24 cellular contexts compared by ENCODE assay signal in the genomic region with DNA sequence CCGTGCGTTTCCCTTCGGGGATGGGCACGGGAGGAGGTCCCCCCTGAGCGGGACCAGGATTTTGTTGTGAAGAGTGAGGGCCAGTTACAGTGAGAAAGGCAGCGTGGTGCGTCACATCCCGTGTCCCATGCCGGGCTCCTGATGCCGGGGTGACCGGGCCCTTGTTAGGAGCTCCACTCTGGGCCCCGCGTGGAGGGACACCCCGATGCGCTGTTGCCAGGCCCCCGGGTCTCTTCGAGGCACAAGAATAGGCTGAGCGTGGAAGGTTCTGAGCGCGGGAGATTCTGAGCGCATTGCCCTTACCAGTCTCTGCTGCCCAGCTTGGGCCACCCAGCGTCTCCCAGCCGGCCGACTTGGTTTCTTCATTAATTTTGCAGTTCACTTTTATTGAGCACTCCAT. TPM values are rescaled to one million over a fixed set of nuclear protein-coding genes. Genes with fewer than 3 reads are reported as not detected.
DNase-seq lines count a peak whose midpoint lies in the region; ATAC-seq, FAIRE-seq and TF ChIP-seq lines count a peak whose summit lies in the region.
"Had no signal": no experiment of that assay in that cellular context is flagged by ENCODE, and none has a peak within 500 bp of the region (broad histone marks: within the 10 kb centered on the region; RNA-seq: fewer than 3 reads in every experiment).

No MANE protein-coding gene starts in this region.

- CTCF ChIA-PET in A673 (lab: Charles Lee): no interaction called here

- H2AFZ ChIP-seq in astrocyte (ENCODE audit: low read depth, low read length) (no peak overlapping the region), osteoblast (ENCODE audit: low read length) (no peak overlapping the region)

- DNase-seq in Right ventricle myocardium inferior (ENCODE audit: missing footprints): peak; percentile 61
- no peak for DNase-seq in right atrium auricular region (ENCODE audit: low spot score)
- no peak for DNase-seq in astrocyte (ENCODE audit: low read depth)
- DNase-seq in osteoblast (ENCODE audit: insufficient read length, low spot score, missing footprints): peak; percentile 14
- no peak for DNase-seq in A673 (ENCODE audit: low spot score)
- DNase-seq: ACHN; AML-193; BE2C; Calu3; CD4-positive, alpha-beta memory T cell; COR-L47; DMS53; DMS79 treated with DMSO at 0.1 percent for 48 hours; GF-D8; GOT3; HFFc6 had no signal

- H3K4me3 ChIP-seq in right atrium auricular region (no peak overlapping the region), astrocyte (ENCODE audit: insufficient read depth, low read depth, low read length) (no peak overlapping the region), osteoblast (ENCODE audit: insufficient read depth, low read length) (no peak overlapping the region), A673 (ENCODE audit: low read depth, low read length, poor library complexity, severe bottlenecking) (no peak overlapping the region)
- H3K4me3 ChIP-seq: BLaER1 treated with 17β-estradiol and CSF1 and Interleukin-3, amounts not matched to agents 10 nM and 100 nM; HAP-1 had no signal

- no TSS peak for BruUV-seq in A673 (replicated peaks; lab: Mats Ljungman, UMichigan)

- no peak overlapping the region for H3K9ac ChIP-seq in astrocyte (ENCODE audit: low read length)
- H3K9ac ChIP-seq: BLaER1 treated with 17β-estradiol and CSF1 and Interleukin-3, amounts not matched to agents 10 nM and 100 nM had no signal

- H3K36me3 Mint-ChIP-seq in astrocyte (ENCODE audit: low read depth, unreplicated experiment): peaks cover 22% of the 10 kb centered on the region

- TF ChIP-seq CTCF in right atrium auricular region (IDR thresholded peaks at IDR 0.05) (no peak), astrocyte (IDR thresholded peaks at IDR 0.05; ENCODE audit: insufficient read depth, low read depth, low read length) (no peak), osteoblast (IDR thresholded peaks at IDR 0.05; ENCODE audit: extremely low read depth, low read depth, low read length) (no peak), A673 (conservative IDR thresholded peaks at IDR 0.05; ENCODE audit: low read depth, low read length) (no peak)

- H3K36me3 ChIP-seq in right atrium auricular region (peaks cover 57% of the 10 kb centered on the region), astrocyte (ENCODE audit: insufficient read depth, low read length) (peaks cover 8% of the 10 kb centered on the region), osteoblast (ENCODE audit: insufficient read depth, low read length) (peaks cover 26% of the 10 kb centered on the region), A673 (ENCODE audit: insufficient read depth, low read length, poor library complexity, severe bottlenecking) (peaks cover 3% of the 10 kb centered on the region)
- H3K36me3 ChIP-seq: BE2C had no signal

- no peaks in the 10 kb centered on the region for H3K9me3 ChIP-seq in right atrium auricular region
- H3K9me3 ChIP-seq in astrocyte (ENCODE audit: insufficient read depth, low read depth, low read length): no peaks in the 10 kb centered on the region
- H3K9me3 ChIP-seq in osteoblast (ENCODE audit: low read depth, low read length): no peaks in the 10 kb centered on the region
- no peaks in the 10 kb centered on the region for H3K9me3 ChIP-seq in A673 (ENCODE audit: low read depth, low read length, poor library complexity, severe bottlenecking)
- H3K9me3 ChIP-seq: BE2C, HAP-1 had no signal

- no peak overlapping the region for H3K27ac ChIP-seq in right atrium auricular region
- no peak overlapping the region for H3K27ac ChIP-seq in astrocyte (ENCODE audit: low read depth, low read length)
- H3K27ac ChIP-seq in osteoblast (ENCODE audit: low read depth, low read length): no peak overlapping the region
- no peak overlapping the region for H3K27ac ChIP-seq in A673 (ENCODE audit: low read depth, low read length, poor library complexity, severe bottlenecking)
- H3K27ac ChIP-seq: 22Rv1; BLaER1 treated with 17β-estradiol and CSF1 and Interleukin-3, amounts not matched to agents 10 nM and 100 nM had no signal

- H3K79me2 ChIP-seq in astrocyte (ENCODE audit: insufficient read depth, low read length) (peaks cover 38% of the 10 kb centered on the region), osteoblast (ENCODE audit: insufficient read depth, low read length) (peaks cover 45% of the 10 kb centered on the region)

- no peak for FAIRE-seq in astrocyte (lab: Jason Lieb, UNC)
- FAIRE-seq: A204.1, GM12891, GM18507, H54 had no signal

- peaks cover 36% of the 10 kb centered on the region for H3K4me1 Mint-ChIP-seq in astrocyte (ENCODE audit: low read depth, unreplicated experiment)

- no peak overlapping the region for H3K4me3 Mint-ChIP-seq in astrocyte (ENCODE audit: unreplicated experiment)
- H3K4me3 Mint-ChIP-seq: CD4-positive, alpha-beta memory T cell; HFFc6 had no signal

- POLR2A ChIA-PET in A673 (lab: Charles Lee; ENCODE audit: low non-redundant PET): no interaction called here

- H3K4me2 ChIP-seq in astrocyte (ENCODE audit: low read length) (no peak overlapping the region), osteoblast (ENCODE audit: insufficient read depth, low read length) (no peak overlapping the region)
- H3K4me2 ChIP-seq: BLaER1 treated with 17β-estradiol and CSF1 and Interleukin-3, amounts not matched to agents 10 nM and 100 nM had no signal

- peaks cover 54% of the 10 kb centered on the region for H4K20me1 ChIP-seq in astrocyte (ENCODE audit: insufficient read depth, low read length)
- peaks cover 18% of the 10 kb centered on the region for H4K20me1 ChIP-seq in osteoblast (ENCODE audit: insufficient read depth, low read length)

- peaks cover 4% of the 10 kb centered on the region for H3K9me3 Mint-ChIP-seq in astrocyte (ENCODE audit: unreplicated experiment)
- H3K9me3 Mint-ChIP-seq: CD4-positive, alpha-beta memory T cell; HFFc6 had no signal

- H3K27ac Mint-ChIP-seq in astrocyte (ENCODE audit: unreplicated experiment): peak overlapping the region; percentile 49
- H3K27ac Mint-ChIP-seq: CD4-positive, alpha-beta memory T cell; HFFc6 had no signal

- intact Hi-C loops in Right ventricle myocardium inferior (cut with DNase I): no loop called here
- intact Hi-C loops in A673 (cut with micrococcal nuclease; ENCODE audit: unreplicated experiment): no loop called here

- H3K4me1 ChIP-seq in right atrium auricular region (no peaks in the 10 kb centered on the region), astrocyte (ENCODE audit: insufficient read depth, low read length) (peaks cover 4% of the 10 kb centered on the region), osteoblast (ENCODE audit: insufficient read depth, low read length) (peaks cover 5% of the 10 kb centered on the region), A673 (ENCODE audit: insufficient read depth, low read length, poor library complexity, severe bottlenecking) (no peaks in the 10 kb centered on the region)
- H3K4me1 ChIP-seq: BE2C, HAP-1 had no signal

- H3K27me3 Mint-ChIP-seq in astrocyte (ENCODE audit: low read depth, unreplicated experiment): no peaks in the 10 kb centered on the region
- H3K27me3 Mint-ChIP-seq: CD4-positive, alpha-beta memory T cell had no signal

- H3K27me3 ChIP-seq in right atrium auricular region (no peaks in the 10 kb centered on the region), astrocyte (ENCODE audit: insufficient read depth, low read length) (no peaks in the 10 kb centered on the region), osteoblast (ENCODE audit: insufficient read depth, low read length) (no peaks in the 10 kb centered on the region), A673 (replicated peaks; ENCODE audit: insufficient read depth, low read depth, low read length, poor library complexity) (no peaks in the 10 kb centered on the region)
- H3K27me3 ChIP-seq: BE2C; BLaER1 treated with 17β-estradiol and CSF1 and Interleukin-3, amounts not matched to agents 10 nM and 100 nM had no signal

- ATAC-seq in Right ventricle myocardium inferior (no peak), GM21367 (IDR thresholded peaks at IDR 0.05; ENCODE audit: unreplicated experiment) (no peak)

RNA-seq across cellular contexts. Expression of a gene that starts 17.6 kb away (rescaled TPM):
- total RNA-seq in Right ventricle myocardium inferior (8.4 TPM), right atrium auricular region (1 to 10 TPM; 6.3 to 9.2 TPM), astrocyte (30.2 and 31.7 TPM in 2 replicates), osteoblast (25.0 and 26.8 TPM in 2 replicates), A673 (2021) (22.5 and 22.6 TPM in 2 replicates)

Comparison
In these comparisons a context has a peak if more than half of its experiments do, and no peak if none do; other contexts are left out.
1. DNase-seq: peak in Right ventricle myocardium inferior (single experiment) and osteoblast (single experiment); none in right atrium auricular region (single experiment), astrocyte (single experiment) and A673 (single experiment).